In the genomic region with DNA sequence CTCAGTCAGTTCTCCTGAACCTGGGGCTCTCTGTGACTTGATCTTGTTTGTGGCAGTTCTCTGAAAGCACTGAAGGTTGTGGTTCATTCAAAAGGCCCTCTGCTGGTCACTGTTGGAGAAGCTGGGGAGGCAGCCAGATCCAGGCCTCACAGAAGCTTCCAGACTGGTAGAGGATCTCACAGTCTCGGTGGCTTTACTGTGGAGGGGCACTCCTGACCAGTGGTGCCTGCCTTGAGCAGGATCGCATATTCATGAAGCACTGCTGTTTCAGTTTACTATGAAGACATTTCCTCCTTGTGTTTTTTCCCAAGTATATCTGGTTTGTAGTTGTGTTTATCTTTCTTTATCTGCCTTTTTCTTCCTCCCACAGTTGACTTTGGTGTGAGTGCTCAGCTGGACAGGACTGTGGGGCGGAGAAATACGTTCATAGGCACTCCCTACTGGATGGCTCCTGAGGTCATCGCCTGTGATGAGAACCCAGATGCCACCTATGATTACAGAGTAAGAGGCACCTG, we compare ENCODE assay signal across 8 cellular contexts.
DNase-seq lines count a peak whose midpoint lies in the region; ATAC-seq lines count a peak whose summit lies in the region.

No MANE protein-coding gene starts in this region.

- peak; percentile 65 for ATAC-seq in HG02571 (IDR thresholded peaks at IDR 0.05; ENCODE audit: unreplicated experiment)

- peak; percentile 76 for DNase-seq in DMS 273 (lab: John Stamatoyannopoulos, UW; ENCODE audit: unreplicated experiment)
- no peak for DNase-seq in DMS 273 treated with DMSO at 0.1 percent for 48 hours (lab: John Stamatoyannopoulos, UW)
- peak; percentile 17 for DNase-seq in NCI-H2029 (lab: John Stamatoyannopoulos, UW)
- peak; percentile 10 to 18 (median 14) for DNase-seq in activated CD4-positive, CD25-positive, alpha-beta regulatory T cell (lab: John Stamatoyannopoulos, UW)
- DNase-seq in caudate nucleus (lab: John Stamatoyannopoulos, UW): peak in 54 of 61 donors; percentile 17 to 83 (median 60)
- peak; percentile 84 for DNase-seq in left kidney (ENCODE audit: low read depth, low spot score)
- peak; percentile 42 for DNase-seq in stimulated activated CD4-positive, alpha-beta T cell treated with anti-CD3 and anti-CD28 coated beads, Interleukin-2, amount 100 ng/mL, for 4 hours (ENCODE audit: low read depth)

- peak overlapping the region; percentile 92 for H3K27ac ChIP-seq in caudate nucleus (ENCODE audit: low read depth, low read length)
